ENCODE assay signal across 1 cellular context in genomic region chr22:37803195-37803635, GRCh38.
TF ChIP-seq lines count a peak whose summit lies in the region.

No MANE protein-coding gene starts in this region.

TF ChIP-seq in K562, 482 proteins besides CTCF, POLR2A, EP300 and RAD21 (continues in another document):
- TF ChIP-seq MBD2 (IDR thresholded peaks at IDR 0.05; ENCODE audit: borderline replicate concordance, low read depth) (peak; percentile 72), ZKSCAN1 (IDR thresholded peaks at IDR 0.05; ENCODE audit: low read depth, low read length) (0 out of 2 replicates have a peak, but pooled peaks have one; percentile 31), RBM17 (IDR thresholded peaks at IDR 0.05; ENCODE audit: borderline replicate concordance, low read depth, low read length) (no peak), PHF21A (IDR thresholded peaks at IDR 0.05; ENCODE audit: borderline replicate concordance, low read depth) (no peak), PHB2 (IDR thresholded peaks at IDR 0.05; ENCODE audit: low read depth) (peak; percentile 80), RBM22 (IDR thresholded peaks at IDR 0.05; ENCODE audit: low read depth, low read length, poor library complexity, severe bottlenecking) (no peak), ZBTB49 (CRISPR knock-in tag; IDR thresholded peaks at IDR 0.05; ENCODE audit: borderline replicate concordance) (no peak), ZNF583 (CRISPR knock-in tag; IDR thresholded peaks at IDR 0.05) (no peak), PML (IDR thresholded peaks at IDR 0.05; ENCODE audit: low read length) (peak; percentile 84), TAL1 (IDR thresholded peaks at IDR 0.05) (peak; percentile 97), CBX1 (IDR thresholded peaks at IDR 0.05; ENCODE audit: low read depth) (no peak), TFAP4 (CRISPR knock-in tag; IDR thresholded peaks at IDR 0.05; ENCODE audit: borderline replicate concordance) (peak; percentile 47; the same call in 1 of the 2 replicates), ZNF695 (CRISPR knock-in tag; IDR thresholded peaks at IDR 0.05) (no peak), MYC (IDR thresholded peaks at IDR 0.05; ENCODE audit: low read depth, low read length) (peak; percentile 75), MYC (CRISPR knock-in tag; IDR thresholded peaks at IDR 0.05; ENCODE audit: borderline replicate concordance, low read depth) (no peak), ZFP1 (CRISPR knock-in tag; IDR thresholded peaks at IDR 0.05) (no peak), ZBTB9 (CRISPR knock-in tag; IDR thresholded peaks at IDR 0.05) (no peak), ZBTB1 (CRISPR knock-in tag; IDR thresholded peaks at IDR 0.05; ENCODE audit: borderline replicate concordance, low read depth) (no peak), SIN3A (IDR thresholded peaks at IDR 0.05; ENCODE audit: borderline replicate concordance in 2 of 2, control insufficient read depth in 1 of 2, low read depth in 2 of 2, low read length in 2 of 2) (no peak), ZNF655 (CRISPR knock-in tag; IDR thresholded peaks at IDR 0.05) (no peak), ETV5 (CRISPR knock-in tag; IDR thresholded peaks at IDR 0.05; ENCODE audit: low read depth) (no peak), SRF (CRISPR knock-in tag; IDR thresholded peaks at IDR 0.05) (no peak), KLF16 (IDR thresholded peaks at IDR 0.05) (peak; percentile 88), ZC3H8 (IDR thresholded peaks at IDR 0.05) (no peak), SMAD1 (IDR thresholded peaks at IDR 0.05; ENCODE audit: low read depth, low read length, partially characterized antibody) (no peak), MTA1 (IDR thresholded peaks at IDR 0.05; ENCODE audit: borderline replicate concordance) (peak; percentile 75; the same call in 1 of the 2 replicates), ZNF586 (CRISPR knock-in tag; conservative IDR thresholded peaks at IDR 0.05) (no peak), FOXP4 (CRISPR knock-in tag; IDR thresholded peaks at IDR 0.05; ENCODE audit: borderline replicate concordance) (no peak), GTF2B (IDR thresholded peaks at IDR 0.05; ENCODE audit: extremely low read depth, insufficient read length) (no peak), ZKSCAN8 (CRISPR knock-in tag; IDR thresholded peaks at IDR 0.05) (peak; percentile 38; the same call in 1 of the 2 replicates), ZNF584 (CRISPR knock-in tag; IDR thresholded peaks at IDR 0.05; ENCODE audit: low read depth) (peak; percentile 72), RFX1 (IDR thresholded peaks at IDR 0.05) (no peak), NONO (IDR thresholded peaks at IDR 0.05; ENCODE audit: low read depth in 2 of 2, low read length in 1 of 2) (peak in 1 of 2 experiments; percentile 96; a peak in 2 of 4 replicates), CCNT2 (IDR thresholded peaks at IDR 0.05; ENCODE audit: borderline replicate concordance, extremely low read depth, insufficient read length, low read depth, low read length) (peak; percentile 75), ZNF280A (IDR thresholded peaks at IDR 0.05; ENCODE audit: low read depth, partially characterized antibody) (no peak), TOE1 (IDR thresholded peaks at IDR 0.05; ENCODE audit: borderline replicate concordance) (peak; percentile 87; the same call in 1 of the 2 replicates), TOE1 (CRISPR knock-in tag; IDR thresholded peaks at IDR 0.05; ENCODE audit: borderline replicate concordance, low read depth) (no peak), ZNF253 (CRISPR knock-in tag; conservative IDR thresholded peaks at IDR 0.05) (no peak), ARNT (IDR thresholded peaks at IDR 0.05) (peak; percentile 49 to 95; a peak in 2 of 4 replicates), TCF7L2 (IDR thresholded peaks at IDR 0.05; ENCODE audit: low read depth, low read length) (peak; percentile 77), ZNF311 (CRISPR knock-in tag; IDR thresholded peaks at IDR 0.05) (no peak), GABPB1 (CRISPR knock-in tag; IDR thresholded peaks at IDR 0.05) (peak; percentile 36; the same call in 1 of the 2 replicates), ZNF696 (CRISPR knock-in tag; conservative IDR thresholded peaks at IDR 0.05) (no peak), ZNF589 (CRISPR knock-in tag; IDR thresholded peaks at IDR 0.05; ENCODE audit: low read depth) (peak; percentile 81; the same call in 1 of the 2 replicates), SAFB (IDR thresholded peaks at IDR 0.05; ENCODE audit: borderline replicate concordance, low read depth, low read length) (no peak), NCOA1 (IDR thresholded peaks at IDR 0.05; ENCODE audit: low read depth) (peak; percentile 90)
- TF ChIP-seq, protein P1, sequence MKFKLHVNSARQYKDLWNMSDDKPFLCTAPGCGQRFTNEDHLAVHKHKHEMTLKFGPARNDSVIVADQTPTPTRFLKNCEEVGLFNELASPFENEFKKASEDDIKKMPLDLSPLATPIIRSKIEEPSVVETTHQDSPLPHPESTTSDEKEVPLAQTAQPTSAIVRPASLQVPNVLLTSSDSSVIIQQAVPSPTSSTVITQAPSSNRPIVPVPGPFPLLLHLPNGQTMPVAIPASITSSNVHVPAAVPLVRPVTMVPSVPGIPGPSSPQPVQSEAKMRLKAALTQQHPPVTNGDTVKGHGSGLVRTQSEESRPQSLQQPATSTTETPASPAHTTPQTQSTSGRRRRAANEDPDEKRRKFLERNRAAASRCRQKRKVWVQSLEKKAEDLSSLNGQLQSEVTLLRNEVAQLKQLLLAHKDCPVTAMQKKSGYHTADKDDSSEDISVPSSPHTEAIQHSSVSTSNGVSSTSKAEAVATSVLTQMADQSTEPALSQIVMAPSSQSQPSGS (CRISPR knock-in tag; IDR thresholded peaks at IDR 0.05) = no peak
- TF ChIP-seq, protein P2, sequence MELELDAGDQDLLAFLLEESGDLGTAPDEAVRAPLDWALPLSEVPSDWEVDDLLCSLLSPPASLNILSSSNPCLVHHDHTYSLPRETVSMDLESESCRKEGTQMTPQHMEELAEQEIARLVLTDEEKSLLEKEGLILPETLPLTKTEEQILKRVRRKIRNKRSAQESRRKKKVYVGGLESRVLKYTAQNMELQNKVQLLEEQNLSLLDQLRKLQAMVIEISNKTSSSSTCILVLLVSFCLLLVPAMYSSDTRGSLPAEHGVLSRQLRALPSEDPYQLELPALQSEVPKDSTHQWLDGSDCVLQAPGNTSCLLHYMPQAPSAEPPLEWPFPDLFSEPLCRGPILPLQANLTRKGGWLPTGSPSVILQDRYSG (tag; conservative IDR thresholded peaks at IDR 0.05; ENCODE audit: low read depth) = no peak
- TF ChIP-seq, protein P3, sequence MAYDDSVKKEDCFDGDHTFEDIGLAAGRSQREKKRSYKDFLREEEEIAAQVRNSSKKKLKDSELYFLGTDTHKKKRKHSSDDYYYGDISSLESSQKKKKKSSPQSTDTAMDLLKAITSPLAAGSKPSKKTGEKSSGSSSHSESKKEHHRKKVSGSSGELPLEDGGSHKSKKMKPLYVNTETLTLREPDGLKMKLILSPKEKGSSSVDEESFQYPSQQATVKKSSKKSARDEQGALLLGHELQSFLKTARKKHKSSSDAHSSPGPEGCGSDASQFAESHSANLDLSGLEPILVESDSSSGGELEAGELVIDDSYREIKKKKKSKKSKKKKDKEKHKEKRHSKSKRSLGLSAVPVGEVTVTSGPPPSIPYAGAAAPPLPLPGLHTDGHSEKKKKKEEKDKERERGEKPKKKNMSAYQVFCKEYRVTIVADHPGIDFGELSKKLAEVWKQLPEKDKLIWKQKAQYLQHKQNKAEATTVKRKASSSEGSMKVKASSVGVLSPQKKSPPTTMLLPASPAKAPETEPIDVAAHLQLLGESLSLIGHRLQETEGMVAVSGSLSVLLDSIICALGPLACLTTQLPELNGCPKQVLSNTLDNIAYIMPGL (CRISPR knock-in tag; IDR thresholded peaks at IDR 0.05) = no peak
- TF ChIP-seq, protein P4, sequence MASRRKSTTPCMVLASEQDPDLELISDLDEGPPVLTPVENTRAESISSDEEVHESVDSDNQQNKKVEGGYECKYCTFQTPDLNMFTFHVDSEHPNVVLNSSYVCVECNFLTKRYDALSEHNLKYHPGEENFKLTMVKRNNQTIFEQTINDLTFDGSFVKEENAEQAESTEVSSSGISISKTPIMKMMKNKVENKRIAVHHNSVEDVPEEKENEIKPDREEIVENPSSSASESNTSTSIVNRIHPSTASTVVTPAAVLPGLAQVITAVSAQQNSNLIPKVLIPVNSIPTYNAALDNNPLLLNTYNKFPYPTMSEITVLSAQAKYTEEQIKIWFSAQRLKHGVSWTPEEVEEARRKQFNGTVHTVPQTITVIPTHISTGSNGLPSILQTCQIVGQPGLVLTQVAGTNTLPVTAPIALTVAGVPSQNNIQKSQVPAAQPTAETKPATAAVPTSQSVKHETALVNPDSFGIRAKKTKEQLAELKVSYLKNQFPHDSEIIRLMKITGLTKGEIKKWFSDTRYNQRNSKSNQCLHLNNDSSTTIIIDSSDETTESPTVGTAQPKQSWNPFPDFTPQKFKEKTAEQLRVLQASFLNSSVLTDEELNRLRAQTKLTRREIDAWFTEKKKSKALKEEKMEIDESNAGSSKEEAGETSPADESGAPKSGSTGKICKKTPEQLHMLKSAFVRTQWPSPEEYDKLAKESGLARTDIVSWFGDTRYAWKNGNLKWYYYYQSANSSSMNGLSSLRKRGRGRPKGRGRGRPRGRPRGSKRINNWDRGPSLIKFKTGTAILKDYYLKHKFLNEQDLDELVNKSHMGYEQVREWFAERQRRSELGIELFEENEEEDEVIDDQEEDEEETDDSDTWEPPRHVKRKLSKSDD (conservative IDR thresholded peaks at IDR 0.05; ENCODE audit: low read length) = no peak
